ENCODE assay signal across 1 cellular context in genomic region chr4:107034091-107034698, GRCh38.
TF ChIP-seq lines count a peak whose summit lies in the region.

No MANE protein-coding gene starts in this region.

TF ChIP-seq in H1, 55 proteins besides CTCF, POLR2A, EP300 and RAD21 (continued from another document):
- TF ChIP-seq USF2 (IDR thresholded peaks at IDR 0.05; ENCODE audit: low read length): no peak
- no peak for TF ChIP-seq TBP (IDR thresholded peaks at IDR 0.05; ENCODE audit: low read depth, low read length)
- TF ChIP-seq SIN3A (conservative IDR thresholded peaks at IDR 0.05 in 1 of 2, IDR thresholded peaks at IDR 0.05 in 1 of 2; ENCODE audit: low read depth in 1 of 2, low read length in 2 of 2): peak in 1 of 2 experiments; percentile 56; a peak in 1 of 4 replicates
- TF ChIP-seq SUZ12 (IDR thresholded peaks at IDR 0.05; ENCODE audit: low read length): no peak
- no peak for TF ChIP-seq JUN (IDR thresholded peaks at IDR 0.05; ENCODE audit: low read depth, low read length)
- TF ChIP-seq ATF2 (IDR thresholded peaks at IDR 0.05; ENCODE audit: low read length): no peak
- TF ChIP-seq NRF1 (IDR thresholded peaks at IDR 0.05; ENCODE audit: low read depth, low read length): no peak
- no peak for TF ChIP-seq SP1 (IDR thresholded peaks at IDR 0.05; ENCODE audit: low read depth, low read length)
- TF ChIP-seq RBBP5 (IDR thresholded peaks at IDR 0.05; ENCODE audit: borderline replicate concordance, low read depth, low read length): no peak
- no peak for TF ChIP-seq POU5F1 (IDR thresholded peaks at IDR 0.05; ENCODE audit: low read depth, low read length)
- TF ChIP-seq KDM4A (IDR thresholded peaks at IDR 0.05; ENCODE audit: low read depth, low read length, severe bottlenecking): peak; percentile 69
- no peak for TF ChIP-seq RXRA (IDR thresholded peaks at IDR 0.05; ENCODE audit: insufficient read depth, low read depth, low read length)
- no peak for TF ChIP-seq HDAC6 (IDR thresholded peaks at IDR 0.05; ENCODE audit: low read depth, low read length)
- no peak for TF ChIP-seq GTF2F1 (IDR thresholded peaks at IDR 0.05; ENCODE audit: borderline replicate concordance, low read depth, low read length)
- no peak for TF ChIP-seq CBX8 (IDR thresholded peaks at IDR 0.05; ENCODE audit: borderline replicate concordance, low read depth, low read length)
- TF ChIP-seq CBX5 (IDR thresholded peaks at IDR 0.05; ENCODE audit: low read depth, low read length): no peak
- no peak for TF ChIP-seq RNF2 (IDR thresholded peaks at IDR 0.05; ENCODE audit: borderline replicate concordance, low read depth, low read length, missing control alignments, poor library complexity, severe bottlenecking)
- TF ChIP-seq MAX (IDR thresholded peaks at IDR 0.05): peak; percentile 23; the same call in 1 of the 2 replicates
- no peak for TF ChIP-seq CHD2 (IDR thresholded peaks at IDR 0.05; ENCODE audit: low read length)
- no peak for TF ChIP-seq FOSL1 (IDR thresholded peaks at IDR 0.05; ENCODE audit: insufficient read depth, low read depth, low read length)
- no peak for TF ChIP-seq SIRT6 (IDR thresholded peaks at IDR 0.05; ENCODE audit: low read length)
- no peak for TF ChIP-seq E2F6 (IDR thresholded peaks at IDR 0.05)
- TF ChIP-seq SP2 (IDR thresholded peaks at IDR 0.05; ENCODE audit: low read length): no peak
- no peak for TF ChIP-seq SIX5 (IDR thresholded peaks at IDR 0.05; ENCODE audit: low read depth, low read length)
- TF ChIP-seq TAF7 (optimal IDR thresholded peaks at IDR 0.05; ENCODE audit: borderline replicate concordance, low read depth, low read length): no peak
- no peak for TF ChIP-seq TEAD4 (IDR thresholded peaks at IDR 0.05; ENCODE audit: low read depth, low read length)
- TF ChIP-seq CEBPB (IDR thresholded peaks at IDR 0.05; ENCODE audit: low read depth, low read length): no peak
- TF ChIP-seq HDAC2 (IDR thresholded peaks at IDR 0.05; ENCODE audit: borderline replicate concordance in 1 of 2, low read depth in 2 of 2, low read length in 2 of 2): peak; percentile 22 to 41; a peak in 1 of 4 replicates
- peak; percentile 29 for TF ChIP-seq ASH2L (IDR thresholded peaks at IDR 0.05; ENCODE audit: low read length)
- no peak for TF ChIP-seq KDM5A (IDR thresholded peaks at IDR 0.05; ENCODE audit: low read length)
- no peak for TF ChIP-seq JUND (IDR thresholded peaks at IDR 0.05; ENCODE audit: low read length)
- TF ChIP-seq KDM1A (IDR thresholded peaks at IDR 0.05; ENCODE audit: borderline replicate concordance, low read length): no peak
- peak; percentile 80 for TF ChIP-seq CTBP2 (IDR thresholded peaks at IDR 0.05; ENCODE audit: borderline replicate concordance, insufficient read depth, insufficient read length, low read length)
- no peak for TF ChIP-seq ATF3 (IDR thresholded peaks at IDR 0.05; ENCODE audit: insufficient read depth, low read depth, low read length)
- TF ChIP-seq YY1 (IDR thresholded peaks at IDR 0.05; ENCODE audit: low read depth, low read length): peak; percentile 64; the same call in 1 of the 2 replicates
- no peak for TF ChIP-seq RFX5 (IDR thresholded peaks at IDR 0.05; ENCODE audit: borderline replicate concordance, low read depth, low read length)
- no peak for TF ChIP-seq BCL11A (IDR thresholded peaks at IDR 0.05; ENCODE audit: low read depth in 2 of 2, low read length in 2 of 2)
- TF ChIP-seq CHD1 (IDR thresholded peaks at IDR 0.05; ENCODE audit: low read depth, low read length): no peak
- no peak for TF ChIP-seq BACH1 (IDR thresholded peaks at IDR 0.05; ENCODE audit: low read length)
